ENCODE assay signal across 11 cellular contexts in genomic region chr5:76104027-76104426, GRCh38. TPM values are rescaled to one million over a fixed set of nuclear protein-coding genes. Genes with fewer than 3 reads are reported as not detected.
DNase-seq lines count a peak whose midpoint lies in the region; ATAC-seq lines count a peak whose summit lies in the region.
"Had no signal": no experiment of that assay in that cellular context is flagged by ENCODE, and none has a peak within 500 bp of the region (broad histone marks: within the 10 kb centered on the region; RNA-seq: fewer than 3 reads in every experiment).

No MANE protein-coding gene starts in this region.

- peak; percentile 43 for ATAC-seq in activated naive CD8-positive, alpha-beta T cell treated with anti-CD3 and anti-CD28 coated beads, Interleukin-2, amount 10 ng/mL, durations not matched to agents 7 days and 5 days (ENCODE audit: low read depth)
- ATAC-seq in left lobe of liver: peak; percentile 81
- ATAC-seq in GM19452 (IDR thresholded peaks at IDR 0.05; ENCODE audit: unreplicated experiment): no peak
- ATAC-seq in HG02970 (IDR thresholded peaks at IDR 0.05; ENCODE audit: low FRiP score, unreplicated experiment): no peak

- DNase-seq in Daoy (ENCODE audit: low read depth) (peak; percentile 39), Kasumi-1 (lab: John Stamatoyannopoulos, UW) (peak; percentile 44 to 45), left lobe of liver (ENCODE audit: low spot score) (no peak), DMS153 treated with DMSO at 0.1 percent for 48 hours (lab: John Stamatoyannopoulos, UW; ENCODE audit: unreplicated experiment) (no peak), NK-92 (lab: John Stamatoyannopoulos, UW; ENCODE audit: unreplicated experiment) (no peak)
- DNase-seq in activated naive CD8-positive, alpha-beta T cell treated with anti-CD3 and anti-CD28 coated beads, Interleukin-2, amount 10 ng/mL, durations not matched to agents 7 days and 5 days: peak; percentile 55
- DNase-seq: left ventricle myocardium inferior, T-helper 9 cell had no signal

- H3K9me3 Mint-ChIP-seq in activated naive CD8-positive, alpha-beta T cell treated with anti-CD3 and anti-CD28 coated beads, Interleukin-2, amount 10 ng/mL, durations not matched to agents 7 days and 5 days: no peaks in the 10 kb centered on the region

- H3K4me1 Mint-ChIP-seq in activated naive CD8-positive, alpha-beta T cell treated with anti-CD3 and anti-CD28 coated beads, Interleukin-2, amount 10 ng/mL, durations not matched to agents 7 days and 5 days: peaks cover 17% of the 10 kb centered on the region

- POLR2A ChIA-PET in activated naive CD8-positive, alpha-beta T cell treated with anti-CD3 and anti-CD28 coated beads, Interleukin-2, amount 10 ng/mL, durations not matched to agents 7 days and 5 days (lab: Charles Lee): interaction anchor here (0.5 kb wide), 1 partner anchor 79 kb away, joined by 3 read pairs; no protein-coding TSS in a partner anchor

- H3K36me3 Mint-ChIP-seq in activated naive CD8-positive, alpha-beta T cell treated with anti-CD3 and anti-CD28 coated beads, Interleukin-2, amount 10 ng/mL, durations not matched to agents 7 days and 5 days: no peaks in the 10 kb centered on the region

- no peak overlapping the region for H3K27ac Mint-ChIP-seq in activated naive CD8-positive, alpha-beta T cell treated with anti-CD3 and anti-CD28 coated beads, Interleukin-2, amount 10 ng/mL, durations not matched to agents 7 days and 5 days

- H3K4me3 Mint-ChIP-seq in activated naive CD8-positive, alpha-beta T cell treated with anti-CD3 and anti-CD28 coated beads, Interleukin-2, amount 10 ng/mL, durations not matched to agents 7 days and 5 days: no peak overlapping the region

- peaks cover 23% of the 10 kb centered on the region for H3K27me3 Mint-ChIP-seq in activated naive CD8-positive, alpha-beta T cell treated with anti-CD3 and anti-CD28 coated beads, Interleukin-2, amount 10 ng/mL, durations not matched to agents 7 days and 5 days

RNA-seq across cellular contexts. Expression of gene SV2C, which starts 20.8 kb away (rescaled TPM):
- total RNA-seq in Daoy (2014; rRNA removed; shearing (Covaris generic)): 0.03 and 0.11 TPM in 2 replicates
- under 1 TPM; 0.03 TPM for total RNA-seq in activated naive CD8-positive, alpha-beta T cell treated with anti-CD3 and anti-CD28 coated beads, Interleukin-2, amount 10 ng/mL, durations not matched to agents 7 days and 5 days
- not detected for total RNA-seq in left lobe of liver
- total RNA-seq: LHCN-M2 had no signal

Comparison
In these comparisons a context has a peak if more than half of its experiments do, and no peak if none do; other contexts are left out.
1. DNase-seq: peak in Daoy (single experiment), Kasumi-1 (2 of 2) and activated naive CD8-positive, alpha-beta T cell treated with anti-CD3 and anti-CD28 coated beads, Interleukin-2, amount 10 ng/mL, durations not matched to agents 7 days and 5 days (single experiment); none in left lobe of liver (single experiment), DMS153 treated with DMSO at 0.1 percent for 48 hours (single experiment) and NK-92 (single experiment).
2. ATAC-seq: peak in activated naive CD8-positive, alpha-beta T cell treated with anti-CD3 and anti-CD28 coated beads, Interleukin-2, amount 10 ng/mL, durations not matched to agents 7 days and 5 days (single experiment) and left lobe of liver (single experiment); none in GM19452 (single experiment) and HG02970 (single experiment).